In genomic region chr19:47255947-47256687, GRCh38 we compare ENCODE assay signal across 8 cellular contexts. TPM values are rescaled to one million over a fixed set of nuclear protein-coding genes. Genes with fewer than 3 reads are reported as not detected.
A peak's percentile ranks its signal among the peaks of the same experiment; 100 is the strongest.
DNase-seq lines count a peak whose midpoint lies in the region; ATAC-seq and TF ChIP-seq lines count a peak whose summit lies in the region.

Gene CCDC9, plus strand, starts transcription at chr19:47256525. Its CDS starts 1,876 bp downstream, at chr19:47258401.

- no peak within 1 kb of the TSS for H2BK12ac ChIP-seq in mesenchymal stem cell (ENCODE audit: low read length in 2 of 2)

- H3K27ac ChIP-seq in mesenchymal stem cell (ENCODE audit: low read length, poor library complexity, severe bottlenecking): peak within 1 kb of the TSS; percentile 98

- H2AK5ac ChIP-seq in mesenchymal stem cell (ENCODE audit: low read length, severe bottlenecking): peak within 1 kb of the TSS; percentile 40

- H4K91ac ChIP-seq in mesenchymal stem cell (ENCODE audit: low read length): peak within 1 kb of the TSS; percentile 94

- TF ChIP-seq CTCF in CD14-positive monocyte (IDR thresholded peaks at IDR 0.05): no peak

- peak within 1 kb of the TSS in 1 of 2 experiments; percentile 49 for H3K4ac ChIP-seq in mesenchymal stem cell (ENCODE audit: low read depth in 1 of 2, low read length in 2 of 2)

- H4K8ac ChIP-seq in mesenchymal stem cell (ENCODE audit: low read length): peak within 1 kb of the TSS; percentile 98

- peak within 1 kb of the TSS; percentile 54 to 99 for H3K18ac ChIP-seq in mesenchymal stem cell (ENCODE audit: low read depth in 1 of 2, low read length in 2 of 2)

- peak within 1 kb of the TSS; percentile 56 for H2AFZ ChIP-seq in mesenchymal stem cell (ENCODE audit: low read depth, low read length)

- ATAC-seq in GM19351 (IDR thresholded peaks at IDR 0.05; ENCODE audit: unreplicated experiment): peak; percentile 53
- peak; percentile 38 for ATAC-seq in HG03520 (IDR thresholded peaks at IDR 0.05; ENCODE audit: unreplicated experiment)

- peaks cover 28 to 29% of the 10 kb centered on the region in 2 experiments for H3K36me3 ChIP-seq in mesenchymal stem cell (ENCODE audit: control insufficient read depth in 1 of 2, insufficient read depth in 2 of 2, low read depth in 1 of 2, low read length in 2 of 2)

- H3K23ac ChIP-seq in mesenchymal stem cell (ENCODE audit: low read length in 2 of 2): no peak within 1 kb of the TSS

- peak within 1 kb of the TSS; percentile 64 to 95 for H3K4me3 ChIP-seq in mesenchymal stem cell (ENCODE audit: insufficient read depth in 1 of 2, low read depth in 1 of 2, low read length in 2 of 2)

- H3K27me3 Mint-ChIP-seq in CD14-positive monocyte (ENCODE audit: low read depth in 3 of 3): peaks cover 0 to 11% (median 10%) of the 10 kb centered on the region in 3 donors

- peaks cover 0 to 4% (median 0%) of the 10 kb centered on the region in 7 donors for H3K9me3 Mint-ChIP-seq in CD14-positive monocyte

- peaks cover 34% of the 10 kb centered on the region for H3K4me1 ChIP-seq in mesenchymal stem cell (ENCODE audit: control insufficient read depth, insufficient read depth, low read depth, low read length)

- peak within 1 kb of the TSS; percentile 85 for H2BK15ac ChIP-seq in mesenchymal stem cell (ENCODE audit: low read depth, poor library complexity, severe bottlenecking)

- H3K79me1 ChIP-seq in mesenchymal stem cell (replicated peaks; ENCODE audit: low read length, poor library complexity, severe bottlenecking): peaks cover 22% of the 10 kb centered on the region

- intact Hi-C loops in CD14-positive monocyte (cut with micrococcal nuclease): no loop called here

- peak within 1 kb of the TSS; percentile 98 for H2BK120ac ChIP-seq in mesenchymal stem cell (ENCODE audit: low read depth, low read length)

- peak within 1 kb of the TSS; percentile 75 for H2BK5ac ChIP-seq in mesenchymal stem cell (ENCODE audit: low read depth, low read length, poor library complexity, severe bottlenecking)

- WGBS in mesenchymal stem cell: 40% methylated on average over 40 of the region's 56 CpGs

- peaks cover 18% of the 10 kb centered on the region for H3K4me1 Mint-ChIP-seq in CD14-positive monocyte

- H3K14ac ChIP-seq in mesenchymal stem cell (ENCODE audit: low read length in 2 of 2): no peak within 1 kb of the TSS

- peak within 1 kb of the TSS; percentile 97 for H3K9ac ChIP-seq in mesenchymal stem cell (ENCODE audit: low read length)

- peak within 1 kb of the TSS; percentile 95 to 99 (median 97) for H3K27ac Mint-ChIP-seq in CD14-positive monocyte

- H3K36me3 Mint-ChIP-seq in CD14-positive monocyte: peaks cover 30 to 31% of the 10 kb centered on the region in 2 donors

- no peaks in the 10 kb centered on the region for H3K9me3 ChIP-seq in mesenchymal stem cell (ENCODE audit: control insufficient read depth, low read length)

- peak; percentile 95 for DNase-seq in CD14-positive monocyte (ENCODE audit: low spot score)
- DNase-seq in NCI-H526 treated with DMSO at 0.1 percent for 48 hours (lab: John Stamatoyannopoulos, UW): peak; percentile 96
- peak; percentile 95 to 96 for DNase-seq in activated CD4-positive, alpha-beta T cell treated with anti-CD3 and anti-CD28 coated beads, Interleukin-2, amount 50 U/mL, for 48 hours
- peak; percentile 95 for DNase-seq in effector CD8-positive, alpha-beta T cell (lab: John Stamatoyannopoulos, UW)
- DNase-seq in mesenchymal stem cell: peak; percentile 95
- peak; percentile 85 for DNase-seq in stimulated activated CD8-positive, alpha-beta memory T cell treated with anti-CD3 and anti-CD28 coated beads, Interleukin-15, amount 100 ng/mL, for 24 hours (ENCODE audit: low read depth)

- no peaks in the 10 kb centered on the region for H3K27me3 ChIP-seq in mesenchymal stem cell (ENCODE audit: control insufficient read depth in 1 of 2, insufficient read depth in 1 of 2, low read length in 2 of 2)

- H3K4me3 Mint-ChIP-seq in CD14-positive monocyte: peak within 1 kb of the TSS; percentile 84 to 93

- peak within 1 kb of the TSS; percentile 88 for H3K4me2 ChIP-seq in mesenchymal stem cell (ENCODE audit: low read length, poor library complexity, severe bottlenecking)

RNA-seq across cellular contexts. Expression of gene CCDC9, which starts in this region (rescaled TPM):
- polyA plus RNA-seq in CD14-positive monocyte: 1 to 10 TPM; 6.3 to 7.6 TPM
- polyA plus RNA-seq in mesenchymal stem cell (2013, experiment 1 of 2): 16.8 TPM
- polyA plus RNA-seq in mesenchymal stem cell (2013, experiment 2 of 2): 18.0 TPM

Comparison
In these comparisons a context has a peak if more than half of its experiments do, and no peak if none do; other contexts are left out.
1. Peak in every context shown above with its lines: DNase-seq, ATAC-seq, H3K4me3 ChIP-seq and H3K27ac ChIP-seq.